In genomic region chr15:98903377-98904018, GRCh38 we compare ENCODE assay signal across 12 cellular contexts.
DNase-seq lines count a peak whose midpoint lies in the region; ATAC-seq and TF ChIP-seq lines count a peak whose summit lies in the region.
"Had no signal": no experiment of that assay in that cellular context is flagged by ENCODE, and none has a peak within 500 bp of the region (broad histone marks: within the 10 kb centered on the region; RNA-seq: fewer than 3 reads in every experiment).

No MANE protein-coding gene starts in this region.

- no peak for DNase-seq in activated CD4-positive, alpha-beta T cell treated with anti-CD3 and anti-CD28 coated beads, Interleukin-2, amount 10 ng/mL, durations not matched to agents 24 days and 14 days
- no peak for DNase-seq in activated CD4-positive, alpha-beta T cell treated with anti-CD3 and anti-CD28 coated beads for 4 hours
- DNase-seq in RWPE2 (ENCODE audit: low spot score) (no peak), fibroblast of gingiva (ENCODE audit: low read depth) (peak; percentile 36)
- DNase-seq: activated naive CD4-positive, alpha-beta T cell treated with anti-CD3 and anti-CD28 coated beads, Interleukin-2, amount 10 ng/mL, durations not matched to agents 7 days and 5 days; NCI-H524; T-helper 9 cell; thyroid gland had no signal

- peak overlapping the region; percentile 100 for H3K27ac ChIP-seq in RWPE2 (ENCODE audit: poor library complexity, severe bottlenecking)
- peak overlapping the region in 18 of 21 experiments; percentile 31 to 91 (median 76) for H3K27ac ChIP-seq in skin epidermis

- ATAC-seq in RWPE2 (ENCODE audit: low read depth) (peak; percentile 70), HG03457 (IDR thresholded peaks at IDR 0.05; ENCODE audit: unreplicated experiment) (no peak), GM21786 (IDR thresholded peaks at IDR 0.05; ENCODE audit: unreplicated experiment) (no peak), GM21619 (IDR thresholded peaks at IDR 0.05; ENCODE audit: unreplicated experiment) (no peak)

- H3K9me3 ChIP-seq in RWPE2 (ENCODE audit: severe bottlenecking) = no peaks in the 10 kb centered on the region
- H3K9me3 ChIP-seq: thyroid gland had no signal

- peaks cover 14% of the 10 kb centered on the region for H3K4me1 Mint-ChIP-seq in activated CD4-positive, alpha-beta T cell treated with anti-CD3 and anti-CD28 coated beads, Interleukin-2, amount 10 ng/mL, durations not matched to agents 24 days and 14 days

- no peak overlapping the region for H3K4me3 ChIP-seq in RWPE2 (ENCODE audit: severe bottlenecking)
- H3K4me3 ChIP-seq in skin epidermis = no peak overlapping the region
- H3K4me3 ChIP-seq: thyroid gland had no signal

- no peaks in the 10 kb centered on the region for H3K27me3 ChIP-seq in RWPE2 (ENCODE audit: insufficient read depth, poor library complexity, severe bottlenecking)
- H3K27me3 ChIP-seq: thyroid gland had no signal

- H3K36me3 Mint-ChIP-seq in activated CD4-positive, alpha-beta T cell treated with anti-CD3 and anti-CD28 coated beads, Interleukin-2, amount 10 ng/mL, durations not matched to agents 24 days and 14 days (ENCODE audit: low read depth) = peaks cover 12% of the 10 kb centered on the region
- H3K36me3 Mint-ChIP-seq: activated naive CD4-positive, alpha-beta T cell treated with anti-CD3 and anti-CD28 coated beads, Interleukin-2, amount 10 ng/mL, durations not matched to agents 7 days and 5 days had no signal

- H3K27ac Mint-ChIP-seq in activated CD4-positive, alpha-beta T cell treated with anti-CD3 and anti-CD28 coated beads, Interleukin-2, amount 10 ng/mL, durations not matched to agents 24 days and 14 days = peak overlapping the region; percentile 70
- H3K27ac Mint-ChIP-seq: activated naive CD4-positive, alpha-beta T cell treated with anti-CD3 and anti-CD28 coated beads, Interleukin-2, amount 10 ng/mL, durations not matched to agents 7 days and 5 days had no signal

- H3K27me3 Mint-ChIP-seq in activated CD4-positive, alpha-beta T cell treated with anti-CD3 and anti-CD28 coated beads, Interleukin-2, amount 10 ng/mL, durations not matched to agents 24 days and 14 days = no peaks in the 10 kb centered on the region
- H3K27me3 Mint-ChIP-seq: activated naive CD4-positive, alpha-beta T cell treated with anti-CD3 and anti-CD28 coated beads, Interleukin-2, amount 10 ng/mL, durations not matched to agents 7 days and 5 days had no signal

- TF ChIP-seq CTCF in RWPE2 (IDR thresholded peaks at IDR 0.05; ENCODE audit: poor library complexity, severe bottlenecking) = no peak

- H3K4me1 ChIP-seq in RWPE2 (ENCODE audit: insufficient read depth, poor library complexity, severe bottlenecking) = peaks cover 60% of the 10 kb centered on the region

- intact Hi-C loops in activated CD4-positive, alpha-beta T cell treated with anti-CD3 and anti-CD28 coated beads, Interleukin-2, amount 10 ng/mL, durations not matched to agents 24 days and 14 days (cut with micrococcal nuclease) = no loop called here

- H3K36me3 ChIP-seq in RWPE2 (ENCODE audit: low read depth) = peaks cover 51% of the 10 kb centered on the region
- H3K36me3 ChIP-seq: thyroid gland had no signal

- H3K9me3 Mint-ChIP-seq in activated CD4-positive, alpha-beta T cell treated with anti-CD3 and anti-CD28 coated beads, Interleukin-2, amount 10 ng/mL, durations not matched to agents 24 days and 14 days = no peaks in the 10 kb centered on the region
- H3K9me3 Mint-ChIP-seq: activated naive CD4-positive, alpha-beta T cell treated with anti-CD3 and anti-CD28 coated beads, Interleukin-2, amount 10 ng/mL, durations not matched to agents 7 days and 5 days had no signal

- H3K4me3 Mint-ChIP-seq in activated CD4-positive, alpha-beta T cell treated with anti-CD3 and anti-CD28 coated beads, Interleukin-2, amount 10 ng/mL, durations not matched to agents 24 days and 14 days = no peak overlapping the region
- H3K4me3 Mint-ChIP-seq: activated naive CD4-positive, alpha-beta T cell treated with anti-CD3 and anti-CD28 coated beads, Interleukin-2, amount 10 ng/mL, durations not matched to agents 7 days and 5 days had no signal
